ENCODE assay signal across 20 cellular contexts in the genomic region with DNA sequence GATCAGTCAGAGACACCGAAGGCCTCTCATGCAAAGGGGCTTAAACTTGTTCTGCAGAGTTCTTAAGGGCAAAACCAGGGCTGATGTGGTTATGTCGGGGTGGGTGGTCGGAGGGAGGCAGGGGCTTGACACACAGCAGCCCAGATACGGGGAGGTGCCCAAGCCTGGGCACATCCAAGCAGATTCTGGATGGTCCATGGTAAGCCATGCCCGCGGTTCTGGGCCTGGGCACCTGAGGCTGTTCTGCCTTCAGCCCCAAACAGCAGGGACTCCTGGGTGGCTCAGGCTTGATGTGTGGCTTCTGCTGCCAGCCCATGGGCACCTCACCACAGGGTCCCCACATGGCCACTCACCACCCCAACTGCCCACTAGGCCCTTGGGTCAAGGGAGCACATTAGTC.
"Had no signal": no experiment of that assay in that cellular context is flagged by ENCODE, and none has a peak within 500 bp of the region (broad histone marks: within the 10 kb centered on the region; RNA-seq: fewer than 3 reads in every experiment).

No MANE protein-coding gene starts in this region.

- H3K9me3 Mint-ChIP-seq: effector memory CD8-positive, alpha-beta T cell; immature natural killer cell; stimulated activated naive CD8-positive, alpha-beta T cell treated with anti-CD3 and anti-CD28 coated beads, Interleukin-15, amount 100 ng/mL, for 72 hours had no signal

- H3K27ac ChIP-seq: esophagus squamous epithelium, neutrophil, thoracic aorta had no signal

- H3K36me3 Mint-ChIP-seq: naive thymus-derived CD4-positive, alpha-beta T cell; stimulated activated naive B cell treated with anti-CD40 and anti-IgM and Interleukin-4, amounts not matched to agents 10 μg/mL and 1 μg/mL and 100 μg/mL, for 72 hours had no signal

- H3K27ac Mint-ChIP-seq: effector memory CD8-positive, alpha-beta T cell; immature natural killer cell; naive thymus-derived CD4-positive, alpha-beta T cell; nephron progenitor cell; stimulated activated naive B cell treated with anti-CD40 and anti-IgM and Interleukin-4, amounts not matched to agents 10 μg/mL and 1 μg/mL and 100 μg/mL, for 72 hours had no signal

- H3K4me3 ChIP-seq: esophagus squamous epithelium, lung, thoracic aorta had no signal

- H3K4me1 Mint-ChIP-seq: immature natural killer cell; naive thymus-derived CD4-positive, alpha-beta T cell; stimulated activated naive CD8-positive, alpha-beta T cell treated with anti-CD3 and anti-CD28 coated beads, Interleukin-15, amount 100 ng/mL, for 72 hours had no signal

- ATAC-seq: effector memory CD8-positive, alpha-beta T cell; left cardiac atrium; left ventricle myocardium superior; naive thymus-derived CD4-positive, alpha-beta T cell; sciatic nerve; stimulated activated naive B cell treated with anti-CD40 and anti-IgM and Interleukin-4, amounts not matched to agents 10 μg/mL and 1 μg/mL and 100 μg/mL, for 72 hours; stimulated activated naive CD8-positive, alpha-beta T cell treated with anti-CD3 and anti-CD28 coated beads, Interleukin-15, amount 100 ng/mL, for 72 hours had no signal

- H3K27me3 ChIP-seq: esophagus squamous epithelium, neutrophil had no signal

- H3K27me3 Mint-ChIP-seq: stimulated activated naive B cell treated with anti-CD40 and anti-IgM and Interleukin-4, amounts not matched to agents 10 μg/mL and 1 μg/mL and 100 μg/mL, for 72 hours; stimulated activated naive CD8-positive, alpha-beta T cell treated with anti-CD3 and anti-CD28 coated beads, Interleukin-15, amount 100 ng/mL, for 72 hours had no signal

- DNase-seq: effector memory CD8-positive, alpha-beta T cell; esophagus squamous epithelium; foreskin fibroblast; immature natural killer cell; kidney; left cardiac atrium; left ventricle myocardium superior; mesendoderm; naive thymus-derived CD4-positive, alpha-beta T cell; nephron progenitor cell; stimulated activated CD4-positive, alpha-beta T cell treated with anti-CD3 and anti-CD28 coated beads, Interleukin-2, amount 100 ng/mL, for 24 hours; stimulated activated CD4-positive, alpha-beta T cell treated with anti-CD3 and anti-CD28 coated beads, Interleukin-4, amount 100 ng/mL, for 4 hours; stimulated activated naive B cell treated with anti-CD40 and anti-IgM and Interleukin-4, amounts not matched to agents 10 μg/mL and 1 μg/mL and 100 μg/mL, for 72 hours; stimulated activated naive CD8-positive, alpha-beta T cell treated with anti-CD3 and anti-CD28 coated beads, Interleukin-15, amount 100 ng/mL, for 72 hours; substantia nigra; trophoblast cell had no signal

- H3K9me3 ChIP-seq: esophagus squamous epithelium, neutrophil, thoracic aorta had no signal

- H3K4me3 Mint-ChIP-seq: effector memory CD8-positive, alpha-beta T cell; immature natural killer cell; naive thymus-derived CD4-positive, alpha-beta T cell; nephron progenitor cell; stimulated activated naive B cell treated with anti-CD40 and anti-IgM and Interleukin-4, amounts not matched to agents 10 μg/mL and 1 μg/mL and 100 μg/mL, for 72 hours; stimulated activated naive CD8-positive, alpha-beta T cell treated with anti-CD3 and anti-CD28 coated beads, Interleukin-15, amount 100 ng/mL, for 72 hours had no signal
